ENCODE assay signal across 1 cellular context in the genomic region with DNA sequence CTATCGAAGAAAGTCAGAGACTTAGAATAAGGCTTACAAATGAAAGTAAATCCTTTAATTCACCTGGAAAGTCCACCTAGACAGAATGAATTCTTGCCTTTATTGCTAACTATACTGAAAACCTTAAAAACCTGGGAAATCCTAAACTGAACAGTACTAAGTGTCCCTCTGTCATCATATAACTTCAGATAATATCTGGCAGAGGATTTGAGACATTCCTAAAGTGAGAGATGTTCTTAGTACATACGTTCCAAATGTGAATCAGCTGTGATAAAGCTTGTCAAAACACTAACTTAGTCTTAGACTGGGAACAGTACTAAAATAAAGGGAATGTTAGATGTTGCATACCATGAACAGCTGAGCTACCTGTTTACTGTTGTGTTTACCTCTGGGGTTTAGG.
TF ChIP-seq lines count a peak whose summit lies in the region.

No MANE protein-coding gene starts in this region.

TF ChIP-seq in K562, 482 proteins besides CTCF, POLR2A, EP300 and RAD21 (continued from another document):
- TF ChIP-seq, protein P1, sequence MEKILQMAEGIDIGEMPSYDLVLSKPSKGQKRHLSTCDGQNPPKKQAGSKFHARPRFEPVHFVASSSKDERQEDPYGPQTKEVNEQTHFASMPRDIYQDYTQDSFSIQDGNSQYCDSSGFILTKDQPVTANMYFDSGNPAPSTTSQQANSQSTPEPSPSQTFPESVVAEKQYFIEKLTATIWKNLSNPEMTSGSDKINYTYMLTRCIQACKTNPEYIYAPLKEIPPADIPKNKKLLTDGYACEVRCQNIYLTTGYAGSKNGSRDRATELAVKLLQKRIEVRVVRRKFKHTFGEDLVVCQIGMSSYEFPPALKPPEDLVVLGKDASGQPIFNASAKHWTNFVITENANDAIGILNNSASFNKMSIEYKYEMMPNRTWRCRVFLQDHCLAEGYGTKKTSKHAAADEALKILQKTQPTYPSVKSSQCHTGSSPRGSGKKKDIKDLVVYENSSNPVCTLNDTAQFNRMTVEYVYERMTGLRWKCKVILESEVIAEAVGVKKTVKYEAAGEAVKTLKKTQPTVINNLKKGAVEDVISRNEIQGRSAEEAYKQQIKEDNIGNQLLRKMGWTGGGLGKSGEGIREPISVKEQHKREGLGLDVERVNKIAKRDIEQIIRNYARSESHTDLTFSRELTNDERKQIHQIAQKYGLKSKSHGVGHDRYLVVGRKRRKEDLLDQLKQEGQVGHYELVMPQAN (IDR thresholded peaks at IDR 0.05; ENCODE audit: borderline replicate concordance), result no peak
- TF ChIP-seq MXI1 (IDR thresholded peaks at IDR 0.05; ENCODE audit: low read depth, low read length), result no peak
- TF ChIP-seq BCLAF1 (IDR thresholded peaks at IDR 0.05; ENCODE audit: borderline replicate concordance in 1 of 2, control insufficient read depth in 1 of 2, low read depth in 2 of 2, low read length in 1 of 2), result no peak
- TF ChIP-seq SREBF1 (IDR thresholded peaks at IDR 0.05; ENCODE audit: borderline replicate concordance, low read depth, low read length), result no peak
- TF ChIP-seq ZBTB7A (IDR thresholded peaks at IDR 0.05; ENCODE audit: borderline replicate concordance, control insufficient read depth, low read depth, low read length), result no peak
TF ChIP-seq in K562: peak in this region for 0.
